13 cellular contexts compared by ENCODE assay signal in genomic region chr2:219437141-219437540, GRCh38. TPM values are rescaled to one million over a fixed set of nuclear protein-coding genes. Genes with fewer than 3 reads are reported as not detected.
"Had no signal": no experiment of that assay in that cellular context is flagged by ENCODE, and none has a peak within 500 bp of the region (broad histone marks: within the 10 kb centered on the region; RNA-seq: fewer than 3 reads in every experiment).

No MANE protein-coding gene starts in this region.

- DNase-seq: activated B cell treated with CpG ODN at 0.5 μM for 24 hours; activated CD4-positive, alpha-beta T cell treated with anti-CD3 and anti-CD28 coated beads, Interleukin-2, amount 10 ng/mL, durations not matched to agents 7 days and 5 days; activated CD8-positive, alpha-beta memory T cell treated with anti-CD3 and anti-CD28 coated beads for 24 hours; activated naive CD4-positive, alpha-beta T cell treated with anti-CD3 and anti-CD28 coated beads for 36 hours; foreskin fibroblast; lower lobe of right lung; naive thymus-derived CD8-positive, alpha-beta T cell; SHP77 treated with DMSO at 0.1 percent for 48 hours; stimulated activated CD4-positive, alpha-beta T cell treated with anti-CD3 and anti-CD28 coated beads, Interleukin-4, amount 100 ng/mL, for 4 hours; T-helper 2 cell; trophoblast cell had no signal

- H3K27ac ChIP-seq: lower lobe of right lung had no signal

- H3K4me1 ChIP-seq: prostate gland had no signal

- H3K36me3 ChIP-seq: lower lobe of right lung, prostate gland had no signal

- ATAC-seq: esophagus mucosa; lower lobe of right lung; naive thymus-derived CD8-positive, alpha-beta T cell had no signal

- H3K9me3 ChIP-seq: lower lobe of right lung, prostate gland had no signal

- H3K4me3 ChIP-seq: lower lobe of right lung, prostate gland had no signal

RNA-seq across cellular contexts. Expression of gene DES, which starts 19.0 kb away (rescaled TPM):
- total RNA-seq: activated B cell treated with CpG ODN at 0.5 μM for 24 hours; activated CD4-positive, alpha-beta T cell treated with anti-CD3 and anti-CD28 coated beads, Interleukin-2, amount 10 ng/mL, durations not matched to agents 7 days and 5 days; activated naive CD4-positive, alpha-beta T cell treated with anti-CD3 and anti-CD28 coated beads for 36 hours; naive thymus-derived CD8-positive, alpha-beta T cell had no signal
- polyA plus RNA-seq: naive thymus-derived CD8-positive, alpha-beta T cell had no signal
